Comparison of ENCODE assay signal across 18 cellular contexts in the genomic region with DNA sequence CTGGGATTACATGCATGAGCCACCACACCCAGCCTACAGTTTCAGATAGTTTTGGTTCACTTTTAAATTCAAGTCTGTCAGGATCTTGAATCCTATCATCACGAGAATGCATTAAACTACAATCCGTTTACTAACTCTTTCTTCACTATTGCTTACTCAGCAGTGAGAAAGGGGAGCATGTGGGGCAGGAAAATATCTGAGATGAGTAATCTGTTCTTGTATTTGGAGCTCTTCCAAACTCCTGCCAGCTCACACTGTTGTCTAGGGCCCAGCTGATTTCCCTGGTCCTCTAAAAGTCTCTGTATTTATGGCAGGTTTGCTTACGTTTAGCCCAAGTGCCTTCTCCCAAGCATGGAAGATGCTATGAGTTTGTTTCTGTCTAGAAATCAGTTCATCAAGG.
A peak's percentile ranks its signal among the peaks of the same experiment; 100 is the strongest.
DNase-seq lines count a peak whose midpoint lies in the region; ATAC-seq, FAIRE-seq and TF ChIP-seq lines count a peak whose summit lies in the region.
"Had no signal": no experiment of that assay in that cellular context is flagged by ENCODE, and none has a peak within 500 bp of the region (broad histone marks: within the 10 kb centered on the region; RNA-seq: fewer than 3 reads in every experiment).

No MANE protein-coding gene starts in this region.

- ATAC-seq in HG02642 (IDR thresholded peaks at IDR 0.05; ENCODE audit: poor library complexity, unreplicated experiment) = no peak
- no peak for ATAC-seq in aorta (ENCODE audit: low FRiP score)
- ATAC-seq: mucosa of descending colon; psoas muscle; stimulated activated naive CD8-positive, alpha-beta T cell treated with anti-CD3 and anti-CD28 coated beads, Interleukin-15, Interleukin-2, amounts not matched to agents 100 U/mL and 50 U/mL, for 24 hours had no signal

- TF ChIP-seq CTCF in right atrium auricular region (IDR thresholded peaks at IDR 0.05) = no peak

- FAIRE-seq in RCC 7860 (lab: Jason Lieb, UNC) = peak; percentile 76

- in situ Hi-C loops in Caki2 (cut with HindIII; ENCODE audit: low pct_unique_long_range_greater_than_20kb, low sequenced_read_pairs) = no loop called here

- intact Hi-C loops in aorta (cut with DNase I) = no loop called here

- H3K4me1 ChIP-seq in right atrium auricular region (peaks cover 0 to 5% of the 10 kb centered on the region in 2 donors), aorta (ENCODE audit: control insufficient read depth in 1 of 2, insufficient read depth in 2 of 2, low read length in 2 of 2) (no peaks in the 10 kb centered on the region)
- H3K4me1 ChIP-seq: BLaER1 treated with 17β-estradiol and CSF1 and Interleukin-3, amounts not matched to agents 10 nM and 100 nM; psoas muscle had no signal

- H3K9me3 ChIP-seq in right atrium auricular region (peaks cover 0 to 28% of the 10 kb centered on the region in 2 donors), aorta (ENCODE audit: control insufficient read depth, low read length) (peaks cover 2% of the 10 kb centered on the region)

- 53 to 58% methylated on average over 3 of the region's 3 CpGs for WGBS in aorta, 2 donors

- H3K4me3 ChIP-seq in right atrium auricular region = no peak overlapping the region
- no peak overlapping the region for H3K4me3 ChIP-seq in aorta (ENCODE audit: low read length in 2 of 2)
- H3K4me3 ChIP-seq: BLaER1 treated with 17β-estradiol and CSF1 and Interleukin-3, amounts not matched to agents 10 nM and 100 nM; mucosa of descending colon; psoas muscle had no signal

- DNase-seq in Caki2 (ENCODE audit: low read depth) (peak; percentile 21), RCC 7860 (ENCODE audit: low spot score) (peak; percentile 72), dermis blood vessel endothelial cell (peak; percentile 68), kidney glomerular epithelial cell (lab: John Stamatoyannopoulos, UW) (peak; percentile 45), right atrium auricular region (ENCODE audit: low spot score) (no peak), aorta (no peak), DMS79 treated with DMSO at 0.1 percent for 48 hours (lab: John Stamatoyannopoulos, UW) (no peak)
- DNase-seq: erythroblast; H7; mucosa of descending colon; MV-4-11; OCI-M1; psoas muscle; stimulated activated CD4-positive, alpha-beta T cell treated with anti-CD3 and anti-CD28 coated beads, Interleukin-4, amount 100 ng/mL, for 1 hour; stimulated activated naive CD8-positive, alpha-beta T cell treated with anti-CD3 and anti-CD28 coated beads, Interleukin-15, Interleukin-2, amounts not matched to agents 100 U/mL and 50 U/mL, for 24 hours had no signal

- H3K27me3 ChIP-seq in right atrium auricular region = no peaks in the 10 kb centered on the region
- no peaks in the 10 kb centered on the region for H3K27me3 ChIP-seq in aorta (ENCODE audit: control insufficient read depth in 1 of 2, insufficient read depth in 2 of 2, low read length in 1 of 2)
- H3K27me3 ChIP-seq: BLaER1 treated with 17β-estradiol and CSF1 and Interleukin-3, amounts not matched to agents 10 nM and 100 nM had no signal

- no peaks in the 10 kb centered on the region for H3K36me3 ChIP-seq in right atrium auricular region
- H3K36me3 ChIP-seq in aorta (ENCODE audit: control insufficient read depth in 1 of 2, insufficient read depth in 2 of 2, low read length in 1 of 2) = no peaks in the 10 kb centered on the region
- H3K36me3 ChIP-seq: BLaER1 treated with 17β-estradiol and CSF1 and Interleukin-3, amounts not matched to agents 10 nM and 100 nM had no signal

- H3K27ac ChIP-seq in right atrium auricular region = no peak overlapping the region
- no peak overlapping the region for H3K27ac ChIP-seq in aorta (ENCODE audit: low read depth in 1 of 2, low read length in 2 of 2)
- H3K27ac ChIP-seq: BLaER1 treated with 17β-estradiol and CSF1 and Interleukin-3, amounts not matched to agents 10 nM and 100 nM; HL-60; psoas muscle had no signal

Comparison
In these comparisons a context has a peak if more than half of its experiments do, and no peak if none do; other contexts are left out.
1. DNase-seq: peak in Caki2 (single experiment), RCC 7860 (single experiment), dermis blood vessel endothelial cell (single experiment) and kidney glomerular epithelial cell (single experiment); none in right atrium auricular region (single experiment), aorta (0 of 2) and DMS79 treated with DMSO at 0.1 percent for 48 hours (single experiment).